ENCODE assay signal across 27 cellular contexts in genomic region chr7:149811831-149812490, GRCh38. TPM values are rescaled to one million over a fixed set of nuclear protein-coding genes. Genes with fewer than 3 reads are reported as not detected.
"Had no signal": no experiment of that assay in that cellular context is flagged by ENCODE, and none has a peak within 500 bp of the region (broad histone marks: within the 10 kb centered on the region; RNA-seq: fewer than 3 reads in every experiment).

No MANE protein-coding gene starts in this region.

- H3K36me3 Mint-ChIP-seq: mesothelial cell of epicardium had no signal

- ATAC-seq: effector memory CD8-positive, alpha-beta T cell; esophagus mucosa; gastrocnemius medialis; heart right ventricle; left cardiac atrium; left lung; left ventricle myocardium superior; lower lobe of right lung; mucosa of descending colon had no signal

- H3K27me3 ChIP-seq: colonic mucosa, gastrocnemius medialis had no signal

- H3K27ac Mint-ChIP-seq: dendritic cell treated with granulocyte-macrophage colony-stimulating factor and Interleukin-4, amounts not matched to agents 40 ng/mL and 50 ng/mL, for 4 days; endodermal cell; mesothelial cell of epicardium had no signal

- H3K4me1 Mint-ChIP-seq: endodermal cell, mesothelial cell of epicardium had no signal

- FAIRE-seq: endometrium, islet of Langerhans, keratinocyte had no signal

- H3K4me1 ChIP-seq: colonic mucosa, esophagus squamous epithelium, gastrocnemius medialis, heart right ventricle, left lung, lower lobe of right lung had no signal

- H3K9me3 Mint-ChIP-seq: dendritic cell treated with granulocyte-macrophage colony-stimulating factor and Interleukin-4, amounts not matched to agents 40 ng/mL and 50 ng/mL, for 4 days; effector memory CD8-positive, alpha-beta T cell; endodermal cell; mesothelial cell of epicardium had no signal

- DNase-seq: cerebellar nuclear complex; colonic mucosa; cortex of kidney; effector CD8-positive, alpha-beta T cell; effector memory CD8-positive, alpha-beta T cell; endodermal cell; erythroblast; esophagus squamous epithelium; foreskin melanocyte; gastrocnemius medialis; glutamatergic neuron; head of caudate nucleus; heart right ventricle; hippocampal formation; left cardiac atrium; left lung; left ventricle myocardium superior; lower lobe of right lung; mucosa of descending colon had no signal

- H3K36me3 ChIP-seq: colonic mucosa, esophagus squamous epithelium, gastrocnemius medialis, heart right ventricle, left lung, lower lobe of right lung had no signal

- H3K4me3 Mint-ChIP-seq: dendritic cell treated with granulocyte-macrophage colony-stimulating factor and Interleukin-4, amounts not matched to agents 40 ng/mL and 50 ng/mL, for 4 days; effector memory CD8-positive, alpha-beta T cell; endodermal cell; mesothelial cell of epicardium had no signal

- H3K27ac ChIP-seq: colonic mucosa, epithelial cell of prostate, esophagus squamous epithelium, gastrocnemius medialis, heart right ventricle, left lung, lower lobe of right lung had no signal

- H3K9me3 ChIP-seq: colonic mucosa, esophagus squamous epithelium, gastrocnemius medialis, heart right ventricle, left lung, lower lobe of right lung, mucosa of descending colon had no signal

- H3K4me3 ChIP-seq: colonic mucosa, esophagus squamous epithelium, gastrocnemius medialis, heart right ventricle, left lung, lower lobe of right lung, mucosa of descending colon had no signal

RNA-seq across cellular contexts. Expression of gene ZNF467, which starts 38.6 kb away (rescaled TPM):
- total RNA-seq: kidney epithelial cell had no signal
